Comparison of ENCODE assay signal across 16 cellular contexts in the genomic region with DNA sequence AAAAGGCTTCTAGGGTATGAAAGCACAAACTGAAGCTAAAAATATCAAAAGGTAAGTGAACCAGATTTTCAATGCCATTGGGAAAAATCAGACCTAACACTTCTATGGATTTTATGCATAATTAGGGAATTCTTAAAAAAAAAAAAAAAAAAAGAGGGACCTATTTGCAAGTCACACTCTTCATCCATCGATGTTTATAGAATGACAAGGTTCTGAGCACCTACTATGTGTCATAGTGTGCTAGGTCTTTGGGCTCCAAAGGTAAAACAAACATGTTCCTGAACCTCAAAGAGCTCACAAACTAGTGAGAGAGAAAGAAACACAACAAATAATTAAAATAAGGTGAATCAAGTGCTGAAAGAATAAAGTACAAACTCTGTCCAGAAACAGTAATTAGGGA. TPM values are rescaled to one million over a fixed set of nuclear protein-coding genes. Genes with fewer than 3 reads are reported as not detected.
DNase-seq lines count a peak whose midpoint lies in the region; ATAC-seq, FAIRE-seq and TF ChIP-seq lines count a peak whose summit lies in the region.
"Had no signal": no experiment of that assay in that cellular context is flagged by ENCODE, and none has a peak within 500 bp of the region (broad histone marks: within the 10 kb centered on the region; RNA-seq: fewer than 3 reads in every experiment).

No MANE protein-coding gene starts in this region.

- no peak overlapping the region for H2AFZ ChIP-seq in GM23338

- H3K9ac ChIP-seq in muscle layer of colon (ENCODE audit: low read length): peak overlapping the region; percentile 28

- no peak for TF ChIP-seq POLR2A in A549 (IDR thresholded peaks at IDR 0.05; ENCODE audit: low read length)

- TF ChIP-seq CTCF in A549 (IDR thresholded peaks at IDR 0.05): no peak
- no peak for TF ChIP-seq CTCF in GM23338 (conservative IDR thresholded peaks at IDR 0.05; ENCODE audit: low read depth in 2 of 2)

- no peak overlapping the region for H3K27ac Mint-ChIP-seq in GM23338
- H3K27ac Mint-ChIP-seq in activated naive CD8-positive, alpha-beta T cell: peak overlapping the region; percentile 61

- 94% methylated on average over 1 of the region's 1 CpG for WGBS in A549 (ENCODE audit: missing lambda C conversion rate)

- H3K4me2 ChIP-seq in A549: peak overlapping the region; percentile 92
- peak overlapping the region; percentile 87 for H3K4me2 ChIP-seq in GM23338

- no peak for TF ChIP-seq RAD21 in A549 (conservative IDR thresholded peaks at IDR 0.05 in 1 of 2, IDR thresholded peaks at IDR 0.05 in 1 of 2)

- H3K27ac ChIP-seq in A549 (no peak overlapping the region), GM23338 (ENCODE audit: low read depth) (no peak overlapping the region), muscle layer of colon (ENCODE audit: low read depth, low read length) (no peak overlapping the region)
- H3K27ac ChIP-seq: psoas muscle had no signal

- H3F3A ChIP-seq in GM23338 (replicated peaks; ENCODE audit: low read depth): 0 out of 2 replicates have a peak, but pooled peaks cover 9% of the 10 kb centered on the region

- H3K27me3 ChIP-seq in GM23338 (ENCODE audit: insufficient read depth): no peaks in the 10 kb centered on the region
- H3K27me3 ChIP-seq in muscle layer of colon (ENCODE audit: control insufficient read depth in 1 of 2, insufficient read depth in 2 of 2, low read length in 2 of 2): no peaks in the 10 kb centered on the region
- H3K27me3 ChIP-seq: ascending aorta had no signal

- peak overlapping the region; percentile 26; the same call in 1 of the 3 replicates for H3K4me3 Mint-ChIP-seq in GM23338
- H3K4me3 Mint-ChIP-seq in activated naive CD8-positive, alpha-beta T cell: peak overlapping the region; percentile 97

- peaks cover 17% of the 10 kb centered on the region for H3K4me1 Mint-ChIP-seq in GM23338
- peaks cover 22% of the 10 kb centered on the region for H3K4me1 Mint-ChIP-seq in activated naive CD8-positive, alpha-beta T cell (ENCODE audit: low read depth)

- H3K4me1 ChIP-seq in A549 (peaks cover 34% of the 10 kb centered on the region), GM23338 (ENCODE audit: insufficient read depth) (peaks cover 19% of the 10 kb centered on the region), muscle layer of colon (ENCODE audit: insufficient read depth, low read length) (peaks cover 22% of the 10 kb centered on the region)

- H3K36me3 Mint-ChIP-seq in GM23338 (ENCODE audit: low read depth): peaks cover 27% of the 10 kb centered on the region; the same call in 2 of the 3 replicates
- peaks cover 15% of the 10 kb centered on the region for H3K36me3 Mint-ChIP-seq in activated naive CD8-positive, alpha-beta T cell

- no peaks in the 10 kb centered on the region for H3K9me2 ChIP-seq in GM23338 (ENCODE audit: insufficient read depth)

- FAIRE-seq in A549 (lab: Jason Lieb, UNC): no peak
- FAIRE-seq: endometrium had no signal

- peaks cover 4% of the 10 kb centered on the region for H3K27me3 Mint-ChIP-seq in GM23338 (ENCODE audit: insufficient read depth, low read depth, poor library complexity)
- H3K27me3 Mint-ChIP-seq in activated naive CD8-positive, alpha-beta T cell: no peaks in the 10 kb centered on the region

- peaks cover 22% of the 10 kb centered on the region for H3K79me2 ChIP-seq in GM23338 (replicated peaks; ENCODE audit: insufficient read depth)

- H3K36me3 ChIP-seq in GM23338 (ENCODE audit: insufficient read depth) (peaks cover 22% of the 10 kb centered on the region), muscle layer of colon (ENCODE audit: insufficient read depth, low read length) (peaks cover 41% of the 10 kb centered on the region)

- no peak for TF ChIP-seq EP300 in A549 (IDR thresholded peaks at IDR 0.05)

- no peak for ATAC-seq in A549
- ATAC-seq in GM23338: no peak
- no peak for ATAC-seq in GM21367 (IDR thresholded peaks at IDR 0.05; ENCODE audit: unreplicated experiment)
- ATAC-seq in HG03135 (IDR thresholded peaks at IDR 0.05; ENCODE audit: unreplicated experiment): no peak
- ATAC-seq: psoas muscle had no signal

- POLR2A ChIA-PET in A549 (lab: Yijun Ruan, JAX): no interaction called here

- H3K4me3 ChIP-seq in A549 (no peak overlapping the region), GM23338 (0 out of 2 replicates have a peak overlapping the region, but pooled peaks have one; percentile 20), muscle layer of colon (ENCODE audit: low read depth in 1 of 2, low read length in 2 of 2) (no peak overlapping the region)
- H3K4me3 ChIP-seq: ascending aorta, psoas muscle had no signal

- no peaks in the 10 kb centered on the region; the same call in 1 of the 2 replicates for H4K20me1 ChIP-seq in GM23338 (replicated peaks; ENCODE audit: insufficient read depth)

- no peak for DNase-seq in A549 (ENCODE audit: low read depth in 1 of 2, low spot score in 1 of 2)
- DNase-seq in GM23338 (ENCODE audit: low spot score): no peak
- DNase-seq in NCI-H2227 (lab: John Stamatoyannopoulos, UW; ENCODE audit: unreplicated experiment): no peak
- DNase-seq in stimulated activated CD4-positive, alpha-beta T cell treated with anti-CD3 and anti-CD28 coated beads, Interleukin-4, amount 100 ng/mL, for 4 hours: no peak
- DNase-seq: activated CD4-positive, alpha-beta T cell treated with anti-CD3 and anti-CD28 coated beads, Interleukin-2, amount 50 U/mL, for 4 hours; KG1; NCI-H1930; NK-92 treated with Interleukin-12 subunit alpha and Interleukin-12 subunit beta, amount 100 ng/mL, for 24 hours; psoas muscle; stimulated activated CD4-positive, alpha-beta T cell treated with anti-CD3 and anti-CD28 coated beads, Interleukin-4, amount 100 ng/mL, for 24 hours had no signal

- no peaks in the 10 kb centered on the region for H3K9me3 Mint-ChIP-seq in GM23338
- no peaks in the 10 kb centered on the region for H3K9me3 Mint-ChIP-seq in activated naive CD8-positive, alpha-beta T cell (ENCODE audit: low read depth)

- H3K9me3 ChIP-seq in A549: no peaks in the 10 kb centered on the region
- no peaks in the 10 kb centered on the region for H3K9me3 ChIP-seq in muscle layer of colon (ENCODE audit: low read length)
- H3K9me3 ChIP-seq: ascending aorta, psoas muscle had no signal

- CTCF ChIA-PET in A549 (lab: Yijun Ruan, JAX): interaction anchor here (0.5 to 2.4 kb wide), 10 partner anchors 8 to 828 kb away, joined by 3 to 10 read pairs (median 3); no protein-coding TSS in a partner anchor

TF ChIP-seq in A549, 52 proteins besides CTCF, POLR2A, EP300 and RAD21:
- TF ChIP-seq, protein P1, sequence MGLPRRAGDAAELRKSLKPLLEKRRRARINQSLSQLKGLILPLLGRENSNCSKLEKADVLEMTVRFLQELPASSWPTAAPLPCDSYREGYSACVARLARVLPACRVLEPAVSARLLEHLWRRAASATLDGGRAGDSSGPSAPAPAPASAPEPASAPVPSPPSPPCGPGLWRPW (IDR thresholded peaks at IDR 0.05): no peak
- no peak for TF ChIP-seq MAZ (IDR thresholded peaks at IDR 0.05; ENCODE audit: borderline replicate concordance, low read depth, low read length)
- TF ChIP-seq CBX2 (IDR thresholded peaks at IDR 0.05; ENCODE audit: borderline replicate concordance, low read depth): no peak
- TF ChIP-seq HDAC2 (IDR thresholded peaks at IDR 0.05): no peak
- TF ChIP-seq SMC3 (IDR thresholded peaks at IDR 0.05): no peak
- no peak for TF ChIP-seq HEYL (CRISPR knock-in tag; IDR thresholded peaks at IDR 0.05)
- no peak for TF ChIP-seq TFCP2L1 (CRISPR knock-in tag; IDR thresholded peaks at IDR 0.05)
- TF ChIP-seq HOXB13 (CRISPR knock-in tag; IDR thresholded peaks at IDR 0.05; ENCODE audit: low read depth): no peak
- TF ChIP-seq ZFP36 (IDR thresholded peaks at IDR 0.05; ENCODE audit: borderline replicate concordance, partially characterized antibody): no peak

TF ChIP-seq in GM23338, 12 proteins besides CTCF, POLR2A, EP300 and RAD21:
- TF ChIP-seq STAT1 (IDR thresholded peaks at IDR 0.05; ENCODE audit: unreplicated experiment) (no peak), NANOG (IDR thresholded peaks at IDR 0.05; ENCODE audit: borderline replicate concordance) (no peak), CREB1 (CRISPR knock-in tag; IDR thresholded peaks at IDR 0.05; ENCODE audit: low read depth) (no peak), ZNF114 (CRISPR knock-in tag; IDR thresholded peaks at IDR 0.05) (no peak), ZNF331 (CRISPR knock-in tag; IDR thresholded peaks at IDR 0.05; ENCODE audit: low read depth) (no peak)

RNA-seq across cellular contexts. Expression of a gene that starts 1.9 kb away (rescaled TPM):
- 44.0 and 47.6 TPM in 2 replicates for polyA plus RNA-seq in A549 (2011; rRNA removed)
- polyA plus RNA-seq in A549 (2012; cell fraction: cytosol; rRNA removed): 18.3 and 20.0 TPM in 2 replicates
- 57.9 and 68.1 TPM in 2 replicates for polyA plus RNA-seq in A549 (2012; cell fraction: nucleus; rRNA removed)
- polyA plus RNA-seq in A549 (2017; fragmentation: RNase III; extraction: RNeasy Plus Mini Kit Qiagen cat#74134 plus additional on column Dnase treatment): 20.7 to 22.9 TPM (median 21.1 TPM) in 3 replicates
- polyA minus RNA-seq in A549 (2011; rRNA and poly(A)+ RNA removed): 64.2 and 69.9 TPM in 2 replicates
- total RNA-seq in GM23338 (2014; rRNA removed; shearing (Covaris generic)): 20.7 and 28.1 TPM in 2 replicates
- polyA plus RNA-seq in GM23338 (2016; fragmentation: Nextera tagmentation; extraction: Ambion mirVana): 8.4 and 9.8 TPM in 2 replicates
